In genomic region chr1:15139654-15140350, GRCh38 we compare ENCODE assay signal across 14 cellular contexts. TPM values are rescaled to one million over a fixed set of nuclear protein-coding genes. Genes with fewer than 3 reads are reported as not detected.
DNase-seq lines count a peak whose midpoint lies in the region; ATAC-seq and TF ChIP-seq lines count a peak whose summit lies in the region.
"Had no signal": no experiment of that assay in that cellular context is flagged by ENCODE, and none has a peak within 500 bp of the region (broad histone marks: within the 10 kb centered on the region; RNA-seq: fewer than 3 reads in every experiment).

No MANE protein-coding gene starts in this region.

- peaks cover 13% of the 10 kb centered on the region for H3K4me1 Mint-ChIP-seq in activated CD4-positive, alpha-beta T cell treated with anti-CD3 and anti-CD28 coated beads, Interleukin-2, amount 10 ng/mL, durations not matched to agents 24 days and 14 days
- H3K4me1 Mint-ChIP-seq: T-helper 17 cell had no signal

- H3K27ac Mint-ChIP-seq in activated CD4-positive, alpha-beta T cell treated with anti-CD3 and anti-CD28 coated beads, Interleukin-2, amount 10 ng/mL, durations not matched to agents 24 days and 14 days = no peak overlapping the region
- H3K27ac Mint-ChIP-seq: activated naive CD8-positive, alpha-beta T cell treated with anti-CD3 and anti-CD28 coated beads, Interleukin-2, amount 50 U/mL, for 24 hours; T-helper 17 cell had no signal

- H3K4me3 ChIP-seq in neuron (ENCODE audit: low read length) (peak overlapping the region; percentile 3), gastroesophageal sphincter (no peak overlapping the region)
- H3K4me3 ChIP-seq: thoracic aorta had no signal

- TF ChIP-seq CTCF in gastroesophageal sphincter (IDR thresholded peaks at IDR 0.05) = no peak

- no peak overlapping the region for H3K4me3 Mint-ChIP-seq in activated CD4-positive, alpha-beta T cell treated with anti-CD3 and anti-CD28 coated beads, Interleukin-2, amount 10 ng/mL, durations not matched to agents 24 days and 14 days
- H3K4me3 Mint-ChIP-seq: activated naive CD8-positive, alpha-beta T cell treated with anti-CD3 and anti-CD28 coated beads, Interleukin-2, amount 50 U/mL, for 24 hours; immature natural killer cell; T-helper 17 cell had no signal

- 50 to 96% methylated on average over 2 to 4 of the region's 15 CpGs for WGBS in gastroesophageal sphincter (ENCODE audit: low coverage in 1 of 2), 2 donors

- H3K36me3 ChIP-seq in neuron (ENCODE audit: insufficient read depth, low read length) = no peaks in the 10 kb centered on the region
- H3K36me3 ChIP-seq in gastroesophageal sphincter = no peaks in the 10 kb centered on the region
- H3K36me3 ChIP-seq: thoracic aorta had no signal

- H3K4me1 ChIP-seq in neuron (ENCODE audit: insufficient read depth, low read length) (peaks cover 10% of the 10 kb centered on the region), gastroesophageal sphincter (peaks cover 0 to 8% (median 5%) of the 10 kb centered on the region in 3 donors)

- TF ChIP-seq EP300 in gastroesophageal sphincter (IDR thresholded peaks at IDR 0.05) = no peak

- H3K9me3 ChIP-seq in neuron (ENCODE audit: low read length) = no peaks in the 10 kb centered on the region
- H3K9me3 ChIP-seq in gastroesophageal sphincter = no peaks in the 10 kb centered on the region
- H3K9me3 ChIP-seq: thoracic aorta had no signal

- DNase-seq in HPDE6-E6E7 (ENCODE audit: extremely low spot score) (peak; percentile 58), RPMI7951 (ENCODE audit: low read depth) (peak; percentile 93)
- DNase-seq in activated CD4-positive, alpha-beta T cell treated with anti-CD3 and anti-CD28 coated beads, Interleukin-2, amount 10 ng/mL, durations not matched to agents 24 days and 14 days = no peak
- no peak for DNase-seq in activated naive CD4-positive, alpha-beta T cell (lab: John Stamatoyannopoulos, UW)
- DNase-seq: activated naive CD8-positive, alpha-beta T cell treated with anti-CD3 and anti-CD28 coated beads, Interleukin-2, amount 50 U/mL, for 24 hours; immature natural killer cell; NCI-H510A; T-helper 17 cell had no signal

- peaks cover 55% of the 10 kb centered on the region for H3K27me3 Mint-ChIP-seq in activated CD4-positive, alpha-beta T cell treated with anti-CD3 and anti-CD28 coated beads, Interleukin-2, amount 10 ng/mL, durations not matched to agents 24 days and 14 days

- H2AFZ ChIP-seq in neuron (ENCODE audit: low read depth, low read length) = peak overlapping the region; percentile 4

- H3K27me3 ChIP-seq in neuron (ENCODE audit: insufficient read depth, low read length) = no peaks in the 10 kb centered on the region
- H3K27me3 ChIP-seq in gastroesophageal sphincter = peaks cover 1% of the 10 kb centered on the region

- no peak overlapping the region for H3K27ac ChIP-seq in gastroesophageal sphincter
- H3K27ac ChIP-seq: thoracic aorta had no signal

- no peak for TF ChIP-seq POLR2A in gastroesophageal sphincter (IDR thresholded peaks at IDR 0.05)

- H3K9me3 Mint-ChIP-seq in activated CD4-positive, alpha-beta T cell treated with anti-CD3 and anti-CD28 coated beads, Interleukin-2, amount 10 ng/mL, durations not matched to agents 24 days and 14 days = no peaks in the 10 kb centered on the region
- H3K9me3 Mint-ChIP-seq: immature natural killer cell had no signal

- no peaks in the 10 kb centered on the region for H3K36me3 Mint-ChIP-seq in activated CD4-positive, alpha-beta T cell treated with anti-CD3 and anti-CD28 coated beads, Interleukin-2, amount 10 ng/mL, durations not matched to agents 24 days and 14 days (ENCODE audit: low read depth)
- H3K36me3 Mint-ChIP-seq: immature natural killer cell had no signal

- ATAC-seq in esophagus mucosa (peak; percentile 49), HG03097 (IDR thresholded peaks at IDR 0.05; ENCODE audit: low FRiP score, unreplicated experiment) (no peak), gastroesophageal sphincter (no peak)
- ATAC-seq: activated naive CD8-positive, alpha-beta T cell treated with anti-CD3 and anti-CD28 coated beads, Interleukin-2, amount 50 U/mL, for 24 hours; T-helper 17 cell had no signal

- intact Hi-C loops in activated CD4-positive, alpha-beta T cell treated with anti-CD3 and anti-CD28 coated beads, Interleukin-2, amount 10 ng/mL, durations not matched to agents 24 days and 14 days (cut with micrococcal nuclease) = no loop called here

RNA-seq across cellular contexts. Expression of gene TMEM51, which starts 13.7 kb away (rescaled TPM):
- total RNA-seq in RPMI7951 (2014; rRNA removed; shearing (Covaris generic)) = 19.9 and 23.4 TPM in 2 replicates
- total RNA-seq in esophagus mucosa = 22.5 TPM
- total RNA-seq in activated CD4-positive, alpha-beta T cell treated with anti-CD3 and anti-CD28 coated beads, Interleukin-2, amount 10 ng/mL, durations not matched to agents 24 days and 14 days = 0.14 and 0.19 TPM in 2 replicates
- 10 to 100 TPM; 12.6 to 34.7 (median 17.7) TPM for total RNA-seq in gastroesophageal sphincter
- total RNA-seq: activated CD8-positive, alpha-beta memory T cell treated with anti-CD3 and anti-CD28 coated beads for 36 hours; T-helper 17 cell had no signal

Comparison
In these comparisons a context has a peak if more than half of its experiments do, and no peak if none do; other contexts are left out.
1. DNase-seq: peak in HPDE6-E6E7 (single experiment) and RPMI7951 (single experiment); none in activated CD4-positive, alpha-beta T cell treated with anti-CD3 and anti-CD28 coated beads, Interleukin-2, amount 10 ng/mL, durations not matched to agents 24 days and 14 days (single experiment) and activated naive CD4-positive, alpha-beta T cell (0 of 4).
2. RNA of gene TMEM51, which starts 13.7 kb away (total RNA-seq): 19.9 to 23.4 TPM in RPMI7951, 22.5 TPM in esophagus mucosa (single experiment) and 12.6 to 34.7 TPM in gastroesophageal sphincter; 0.14 to 0.19 TPM in activated CD4-positive, alpha-beta T cell treated with anti-CD3 and anti-CD28 coated beads, Interleukin-2, amount 10 ng/mL, durations not matched to agents 24 days and 14 days; every median in the first group is over 10 times any median in the second.